Comparison of ENCODE assay signal across 29 cellular contexts in the genomic region with DNA sequence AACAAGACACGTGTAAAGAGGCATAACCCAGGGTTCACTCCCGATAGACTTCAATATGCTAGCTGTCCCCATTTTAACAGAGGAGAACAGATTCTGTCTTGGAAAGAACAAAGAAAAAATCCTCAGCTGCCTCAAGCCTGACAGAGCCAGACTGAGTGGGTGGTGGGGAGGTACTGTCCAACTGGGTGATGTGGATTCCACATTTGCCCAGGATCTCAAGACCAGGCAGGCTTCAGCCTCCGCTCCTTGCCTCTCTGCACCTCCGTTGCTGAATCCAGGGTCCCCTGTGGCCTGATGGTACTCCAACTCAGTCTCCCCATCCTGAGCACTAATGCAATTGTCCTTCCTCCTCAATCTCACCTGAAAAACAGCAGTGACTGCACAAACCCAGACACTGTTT.
A peak's percentile ranks its signal among the peaks of the same experiment; 100 is the strongest.
DNase-seq lines count a peak whose midpoint lies in the region; ATAC-seq, FAIRE-seq and TF ChIP-seq lines count a peak whose summit lies in the region.
"Had no signal": no experiment of that assay in that cellular context is flagged by ENCODE, and none has a peak within 500 bp of the region (broad histone marks: within the 10 kb centered on the region; RNA-seq: fewer than 3 reads in every experiment).

No MANE protein-coding gene starts in this region.

- H2BK15ac ChIP-seq in H1 (ENCODE audit: low read length): no peak overlapping the region

- H3K14ac ChIP-seq in H1 (ENCODE audit: insufficient read length): no peak overlapping the region

- no peaks in the 10 kb centered on the region for H3K79me2 ChIP-seq in GM23248 (ENCODE audit: insufficient read depth)
- H3K79me2 ChIP-seq in H1 (ENCODE audit: control insufficient read depth in 1 of 2, insufficient read depth in 2 of 2, low read length in 2 of 2): no peaks in the 10 kb centered on the region
- H3K79me2 ChIP-seq in osteoblast (ENCODE audit: insufficient read depth, low read length): no peaks in the 10 kb centered on the region

- TF ChIP-seq RAD21 in H1 (IDR thresholded peaks at IDR 0.05 in 1 of 2, conservative IDR thresholded peaks at IDR 0.05 in 1 of 2; ENCODE audit: low read depth in 2 of 2, low read length in 2 of 2): no peak

- no peak overlapping the region for H3K4ac ChIP-seq in H1 (replicated peaks; ENCODE audit: insufficient read length, low read depth, low read length)

- H3K9ac ChIP-seq in GM23248 (no peak overlapping the region), H1 (replicated peaks in 1 of 4; ENCODE audit: extremely low read depth in 1 of 4, low read depth in 3 of 4, low read length in 3 of 4) (no peak overlapping the region)
- H3K9ac ChIP-seq: BLaER1 had no signal

- no peak overlapping the region for H3K56ac ChIP-seq in H1 (replicated peaks; ENCODE audit: insufficient read length, low read depth, low read length)

- H3K4me1 ChIP-seq in GM23248 (ENCODE audit: insufficient read depth) (no peaks in the 10 kb centered on the region), H1 (replicated peaks in 1 of 4; ENCODE audit: control insufficient read depth in 3 of 4, insufficient read depth in 4 of 4, low read length in 3 of 4) (no peaks in the 10 kb centered on the region), osteoblast (ENCODE audit: insufficient read depth, low read length) (no peaks in the 10 kb centered on the region)
- H3K4me1 ChIP-seq: BE2C, BLaER1 had no signal

- no peak overlapping the region for H2BK120ac ChIP-seq in H1 (replicated peaks; ENCODE audit: low read depth, low read length)

- no peaks in the 10 kb centered on the region for H3K4me1 Mint-ChIP-seq in neural crest cell
- no peaks in the 10 kb centered on the region for H3K4me1 Mint-ChIP-seq in progenitor cell of endocrine pancreas (ENCODE audit: low read depth)
- H3K4me1 Mint-ChIP-seq: CD14-positive monocyte; CD4-positive, alpha-beta memory T cell; CD4-positive, CD25-positive, alpha-beta regulatory T cell; CD8-positive, alpha-beta memory T cell had no signal

- TF ChIP-seq POLR2A in H1 (IDR thresholded peaks at IDR 0.05; ENCODE audit: control extremely low read depth in 1 of 2, low read depth in 2 of 2, low read length in 2 of 2): no peak

- peak; percentile 3 for DNase-seq in GM23248
- DNase-seq in H1 (ENCODE audit: low read depth in 1 of 2, low spot score in 2 of 2): no peak
- DNase-seq in neural crest cell (ENCODE audit: low read depth, low spot score): no peak
- no peak for DNase-seq in progenitor cell of endocrine pancreas (ENCODE audit: low spot score, unreplicated experiment)
- no peak for DNase-seq in activated CD4-positive, alpha-beta T cell treated with anti-CD3 and anti-CD28 coated beads for 1 hour
- DNase-seq in osteoblast (ENCODE audit: insufficient read length, low spot score, missing footprints): no peak
- DNase-seq in NCI-H226: no peak
- DNase-seq: 8988T; ACHN; BE2C; C1 segment of cervical spinal cord; CD4-positive, alpha-beta memory T cell; CD4-positive, CD25-positive, alpha-beta regulatory T cell; CD8-positive, alpha-beta memory T cell; COR-L47; DMS 273 treated with DMSO at 0.1 percent for 48 hours; DMS153; DMS53; DMS79; DND-41; EL; GDM1 had no signal

- H3K9me3 ChIP-seq in GM23248 (ENCODE audit: low read depth) (no peaks in the 10 kb centered on the region), H1 (ENCODE audit: insufficient read depth in 2 of 2, low read depth in 1 of 2, low read length in 1 of 2) (peaks cover 0 to 4% of the 10 kb centered on the region in 2 experiments; a peak in 1 of 4 replicates), osteoblast (ENCODE audit: low read depth, low read length) (no peaks in the 10 kb centered on the region)
- H3K9me3 ChIP-seq: BE2C, BLaER1 had no signal

- H3K23me2 ChIP-seq in H1 (ENCODE audit: low read depth, low read length): no peaks in the 10 kb centered on the region

- H3K27me3 ChIP-seq in GM23248 (replicated peaks; ENCODE audit: insufficient read depth) (peaks cover 5% of the 10 kb centered on the region; the same call in 1 of the 2 replicates), H1 (replicated peaks in 1 of 4; ENCODE audit: control insufficient read depth in 3 of 4, extremely low read depth in 1 of 4, insufficient read depth in 3 of 4, low read length in 3 of 4) (no peaks in the 10 kb centered on the region), osteoblast (ENCODE audit: insufficient read depth, low read length) (peaks cover 12% of the 10 kb centered on the region)
- H3K27me3 ChIP-seq: BLaER1 had no signal

- H3K27ac Mint-ChIP-seq in neural crest cell (ENCODE audit: unreplicated experiment) (peak overlapping the region; percentile 81), progenitor cell of endocrine pancreas (peak overlapping the region; percentile 59)
- H3K27ac Mint-ChIP-seq: CD14-positive monocyte; CD4-positive, alpha-beta memory T cell; CD4-positive, CD25-positive, alpha-beta regulatory T cell had no signal

- no peak for TF ChIP-seq EP300 in H1 (IDR thresholded peaks at IDR 0.05; ENCODE audit: borderline replicate concordance in 1 of 2, low read depth in 2 of 2, low read length in 2 of 2)

- no peak overlapping the region for H3K18ac ChIP-seq in H1 (ENCODE audit: extremely low read depth, low read length)

- TF ChIP-seq CTCF in H1 (IDR thresholded peaks at IDR 0.05; ENCODE audit: control extremely low read depth in 1 of 3, insufficient read depth in 1 of 3, low read depth in 1 of 3, low read length in 3 of 3) (no peak), neural crest cell (conservative IDR thresholded peaks at IDR 0.05) (no peak), progenitor cell of endocrine pancreas (IDR thresholded peaks at IDR 0.05; ENCODE audit: unreplicated experiment) (no peak), osteoblast (IDR thresholded peaks at IDR 0.05; ENCODE audit: extremely low read depth, low read depth, low read length) (no peak)

- H4K20me1 ChIP-seq in GM23248 (ENCODE audit: insufficient read depth) (no peaks in the 10 kb centered on the region), H1 (replicated peaks in 1 of 2; ENCODE audit: control insufficient read depth in 1 of 2, insufficient read depth in 2 of 2, low read length in 2 of 2) (no peaks in the 10 kb centered on the region), osteoblast (ENCODE audit: insufficient read depth, low read length) (no peaks in the 10 kb centered on the region)
- H4K20me1 ChIP-seq: BLaER1 had no signal

- in situ Hi-C loops in GM23248 (cut with MboI): no loop called here

- H3K27ac ChIP-seq in GM23248: no peak overlapping the region
- H3K27ac ChIP-seq in H1 (ENCODE audit: low read depth, low read length): no peak overlapping the region
- no peak overlapping the region for H3K27ac ChIP-seq in osteoblast (ENCODE audit: low read depth, low read length)
- H3K27ac ChIP-seq: BLaER1 had no signal

- 0 out of 2 replicates have a peak overlapping the region, but pooled peaks have one; percentile 50 for H2BK12ac ChIP-seq in H1 (ENCODE audit: low read depth, low read length)

- POLR2A ChIA-PET in H1 (lab: Charles Lee; ENCODE audit: partially characterized antibody): no interaction called here

- H3K36me3 ChIP-seq in GM23248 (ENCODE audit: low read depth) (no peaks in the 10 kb centered on the region), H1 (ENCODE audit: control insufficient read depth in 2 of 4, insufficient read depth in 4 of 4, low read length in 3 of 4) (no peaks in the 10 kb centered on the region), osteoblast (ENCODE audit: insufficient read depth, low read length) (no peaks in the 10 kb centered on the region)
- H3K36me3 ChIP-seq: BE2C, BLaER1 had no signal

- H2BK20ac ChIP-seq in H1 (ENCODE audit: low read length): no peak overlapping the region

- ATAC-seq in GM21717 (IDR thresholded peaks at IDR 0.05; ENCODE audit: unreplicated experiment): no peak
- ATAC-seq: GM12878 had no signal

- H3K79me1 ChIP-seq in H1 (ENCODE audit: low read depth, low read length): no peaks in the 10 kb centered on the region

- H2AK5ac ChIP-seq in H1 (ENCODE audit: low read depth, low read length): no peak overlapping the region

- H2BK5ac ChIP-seq in H1 (ENCODE audit: low read depth, low read length): no peak overlapping the region

- 15 to 16% methylated on average over 4 of the region's 4 CpGs for WGBS in GM23248 (ENCODE audit: low coverage in 1 of 2, low lambda C conversion rate in 2 of 2, missing lambda C conversion rate in 2 of 2), 2 experiments
- 85% methylated on average over 4 of the region's 4 CpGs; no CpG with 5 or more reads in 1 of the 2 experiments for WGBS in H1 (ENCODE audit: extremely low coverage in 1 of 2, insufficient coverage in 1 of 2, insufficient read length in 1 of 2, insufficient replicate concordance in 2 of 2, low coverage in 1 of 2, low lambda C conversion rate in 2 of 2, missing lambda C conversion rate in 1 of 2), 2 experiments

- H3K4me3 ChIP-seq in GM23248 (no peak overlapping the region), H1 (ENCODE audit: extremely low read depth in 1 of 4, insufficient read depth in 2 of 4, low read depth in 3 of 4, low read length in 4 of 4) (no peak overlapping the region), osteoblast (ENCODE audit: insufficient read depth, low read length) (no peak overlapping the region)
- H3K4me3 ChIP-seq: BLaER1, GM12878 had no signal

- H3K9me3 Mint-ChIP-seq in neural crest cell (no peaks in the 10 kb centered on the region), progenitor cell of endocrine pancreas (ENCODE audit: low read depth) (no peaks in the 10 kb centered on the region)

- H4K8ac ChIP-seq in H1 (ENCODE audit: extremely low read depth, insufficient read depth, low read length): peak overlapping the region; percentile 18; the same call in 1 of the 2 replicates

- H3K4me2 ChIP-seq in GM23248 (ENCODE audit: unreplicated experiment) (no peak overlapping the region), H1 (ENCODE audit: insufficient read depth in 1 of 2, low read depth in 2 of 2, low read length in 2 of 2) (no peak overlapping the region), osteoblast (ENCODE audit: insufficient read depth, low read length) (no peak overlapping the region)
- H3K4me2 ChIP-seq: BLaER1 had no signal

- no peaks in the 10 kb centered on the region for H3K9me2 ChIP-seq in GM23248 (ENCODE audit: insufficient read depth)

- H4K91ac ChIP-seq in H1 (replicated peaks; ENCODE audit: insufficient read length, low read length): no peak overlapping the region

- H4K5ac ChIP-seq in H1 (ENCODE audit: insufficient read length, low read depth, low read length): no peak overlapping the region

- H3K23ac ChIP-seq in H1 (ENCODE audit: insufficient read length): no peak overlapping the region

- CTCF ChIA-PET in H1 (lab: Charles Lee; ENCODE audit: partially characterized antibody): interaction anchor here (1.5 kb wide), 2 partner anchors 40 to 171 kb away, joined by 3 to 4 read pairs; no protein-coding TSS in a partner anchor

- H3K36me3 Mint-ChIP-seq in neural crest cell (ENCODE audit: low read depth) (no peaks in the 10 kb centered on the region), progenitor cell of endocrine pancreas (ENCODE audit: insufficient read depth) (no peaks in the 10 kb centered on the region)
- H3K36me3 Mint-ChIP-seq: CD14-positive monocyte; CD4-positive, alpha-beta memory T cell; CD4-positive, CD25-positive, alpha-beta regulatory T cell; CD8-positive, alpha-beta memory T cell had no signal

- no peaks in the 10 kb centered on the region for H3F3A ChIP-seq in GM23248 (ENCODE audit: insufficient read depth)

- no peak overlapping the region for H3K4me3 Mint-ChIP-seq in neural crest cell
- no peak overlapping the region for H3K4me3 Mint-ChIP-seq in progenitor cell of endocrine pancreas (ENCODE audit: low read depth)
- H3K4me3 Mint-ChIP-seq: CD14-positive monocyte; CD4-positive, alpha-beta memory T cell; CD4-positive, CD25-positive, alpha-beta regulatory T cell; CD8-positive, alpha-beta memory T cell had no signal

- no peak for FAIRE-seq in H1 (lab: Jason Lieb, UNC)
- FAIRE-seq: A204.1, GM12878, GM12892, GM18507 had no signal

- H3K27me3 Mint-ChIP-seq in neural crest cell (ENCODE audit: low read depth): peaks cover 24% of the 10 kb centered on the region
- peaks cover 39% of the 10 kb centered on the region for H3K27me3 Mint-ChIP-seq in progenitor cell of endocrine pancreas

- no peak overlapping the region for H2AFZ ChIP-seq in GM23248
- no peak overlapping the region for H2AFZ ChIP-seq in H1 (ENCODE audit: low read length)
- H2AFZ ChIP-seq in osteoblast (ENCODE audit: low read length): no peak overlapping the region
